Comparison of ENCODE assay signal across 15 cellular contexts in the genomic region with DNA sequence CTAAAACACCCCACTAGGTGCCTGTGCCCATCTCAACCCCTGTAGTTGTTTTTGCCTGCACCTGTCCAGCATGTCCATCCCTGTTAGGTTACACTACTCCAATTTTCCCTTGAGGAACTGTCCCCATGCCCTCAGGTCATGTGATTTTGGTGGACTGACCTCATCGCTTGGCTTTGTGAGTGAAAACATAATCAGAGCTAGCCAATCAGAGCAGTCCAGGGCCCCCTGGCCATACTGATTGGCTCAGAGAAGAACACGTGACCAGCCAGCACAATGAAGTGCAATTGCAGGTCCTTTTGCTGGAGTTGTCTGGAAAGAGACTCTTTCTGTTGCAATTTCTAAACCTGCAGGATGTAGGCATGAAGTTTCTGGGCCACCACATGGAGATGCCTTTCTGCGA.
DNase-seq lines count a peak whose midpoint lies in the region; ATAC-seq and TF ChIP-seq lines count a peak whose summit lies in the region.
"Had no signal": no experiment of that assay in that cellular context is flagged by ENCODE, and none has a peak within 500 bp of the region (broad histone marks: within the 10 kb centered on the region; RNA-seq: fewer than 3 reads in every experiment).

No MANE protein-coding gene starts in this region.

- H3K27me3 ChIP-seq in neural progenitor cell (no peaks in the 10 kb centered on the region), suprapubic skin (no peaks in the 10 kb centered on the region)

- ATAC-seq in WTC11 = no peak; the same call in 1 of the 2 replicates

- DNase-seq in ELF-1 (ENCODE audit: low read depth, low spot score) = peak; percentile 7
- DNase-seq in WTC11 (ENCODE audit: low spot score) = no peak
- no peak for DNase-seq in neural progenitor cell (ENCODE audit: low spot score)
- DNase-seq in NCI-H128 (lab: John Stamatoyannopoulos, UW; ENCODE audit: unreplicated experiment) = no peak
- no peak for DNase-seq in SIG-M5 (lab: John Stamatoyannopoulos, UW)
- no peak for DNase-seq in suprapubic skin (ENCODE audit: low spot score in 2 of 2)
- DNase-seq: ACHN; Caco-2; CD4-positive, alpha-beta T cell; GDM1; IMR-90; KG1 had no signal

- TF ChIP-seq EP300 in suprapubic skin (IDR thresholded peaks at IDR 0.05) = no peak

- no peak overlapping the region for H3K4me2 ChIP-seq in neural progenitor cell

- WGBS in suprapubic skin = 92% methylated on average over 3 of the region's 3 CpGs

- H3K27me3 Mint-ChIP-seq in WTC11 (ENCODE audit: low read depth) = no peaks in the 10 kb centered on the region
- peaks cover 7% of the 10 kb centered on the region for H3K27me3 Mint-ChIP-seq in neural progenitor cell (ENCODE audit: insufficient read depth, low read depth)
- H3K27me3 Mint-ChIP-seq: CD4-positive, alpha-beta T cell had no signal

- peak overlapping the region; percentile 44 for H2AFZ ChIP-seq in neural progenitor cell (replicated peaks)

- POLR2A ChIA-PET in WTC11 (lab: Charles Lee) = no interaction called here

- H3K27ac ChIP-seq in neural progenitor cell (no peak overlapping the region), suprapubic skin (no peak overlapping the region)
- H3K27ac ChIP-seq: C4-2B, HL-60 had no signal

- peaks cover 5% of the 10 kb centered on the region for H3K4me1 ChIP-seq in neural progenitor cell
- H3K4me1 ChIP-seq in suprapubic skin = no peaks in the 10 kb centered on the region
- H3K4me1 ChIP-seq: Caco-2, HAP-1 had no signal

- H3K9me3 ChIP-seq in neural progenitor cell (ENCODE audit: low read depth) (no peaks in the 10 kb centered on the region), suprapubic skin (no peaks in the 10 kb centered on the region)
- H3K9me3 ChIP-seq: Caco-2, HAP-1 had no signal

- H3K9me3 Mint-ChIP-seq in WTC11 (peaks cover 10% of the 10 kb centered on the region; the same call in 1 of the 2 replicates), neural progenitor cell (no peaks in the 10 kb centered on the region)
- H3K9me3 Mint-ChIP-seq: CD4-positive, alpha-beta T cell had no signal

- H3K36me3 ChIP-seq in neural progenitor cell (no peaks in the 10 kb centered on the region), suprapubic skin (no peaks in the 10 kb centered on the region)
- H3K36me3 ChIP-seq: HAP-1 had no signal

- TF ChIP-seq POLR2A in suprapubic skin (IDR thresholded peaks at IDR 0.05) = no peak

- H3K36me3 Mint-ChIP-seq in WTC11 (no peaks in the 10 kb centered on the region), neural progenitor cell (no peaks in the 10 kb centered on the region)

- no peaks in the 10 kb centered on the region for H4K20me1 ChIP-seq in neural progenitor cell (ENCODE audit: low read depth)

- TF ChIP-seq CTCF in WTC11 (IDR thresholded peaks at IDR 0.05) (no peak), neural progenitor cell (IDR thresholded peaks at IDR 0.05) (no peak), suprapubic skin (IDR thresholded peaks at IDR 0.05) (no peak)

- H3K9ac ChIP-seq in neural progenitor cell = no peak overlapping the region

- H3K4me3 ChIP-seq in neural progenitor cell (no peak overlapping the region), suprapubic skin (no peak overlapping the region)
- H3K4me3 ChIP-seq: HAP-1 had no signal

- CTCF ChIA-PET in WTC11 (lab: Charles Lee) = no interaction called here

- H3F3A ChIP-seq in neural progenitor cell (ENCODE audit: low read depth) = no peaks in the 10 kb centered on the region

- H3K4me1 Mint-ChIP-seq in WTC11 = peaks cover 15% of the 10 kb centered on the region
- peaks cover 4% of the 10 kb centered on the region for H3K4me1 Mint-ChIP-seq in neural progenitor cell

- H3K79me2 ChIP-seq in neural progenitor cell (ENCODE audit: low read depth) = no peaks in the 10 kb centered on the region

- H3K4me3 Mint-ChIP-seq in WTC11 (no peak overlapping the region), neural progenitor cell (no peak overlapping the region)
- H3K4me3 Mint-ChIP-seq: CD4-positive, alpha-beta T cell had no signal

- no peak overlapping the region for H3K27ac Mint-ChIP-seq in WTC11
- no peak overlapping the region for H3K27ac Mint-ChIP-seq in neural progenitor cell
- H3K27ac Mint-ChIP-seq: CD4-positive, alpha-beta T cell had no signal

TF ChIP-seq in WTC11, 78 proteins besides CTCF, POLR2A, EP300 and RAD21:
- TF ChIP-seq ZNF396 (CRISPR knock-in tag; IDR thresholded peaks at IDR 0.05; ENCODE audit: borderline replicate concordance) (no peak), GRHL2 (CRISPR knock-in tag; IDR thresholded peaks at IDR 0.05; ENCODE audit: insufficient replicate concordance, severe bottlenecking) (no peak), GTF2I (CRISPR knock-in tag; conservative IDR thresholded peaks at IDR 0.05) (no peak), SMAD4 (CRISPR knock-in tag; IDR thresholded peaks at IDR 0.05) (no peak)
- TF ChIP-seq, protein P1, sequence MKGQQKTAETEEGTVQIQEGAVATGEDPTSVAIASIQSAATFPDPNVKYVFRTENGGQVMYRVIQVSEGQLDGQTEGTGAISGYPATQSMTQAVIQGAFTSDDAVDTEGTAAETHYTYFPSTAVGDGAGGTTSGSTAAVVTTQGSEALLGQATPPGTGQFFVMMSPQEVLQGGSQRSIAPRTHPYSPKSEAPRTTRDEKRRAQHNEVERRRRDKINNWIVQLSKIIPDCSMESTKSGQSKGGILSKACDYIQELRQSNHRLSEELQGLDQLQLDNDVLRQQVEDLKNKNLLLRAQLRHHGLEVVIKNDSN (CRISPR knock-in tag; IDR thresholded peaks at IDR 0.05) = no peak
- TF ChIP-seq, protein P2, sequence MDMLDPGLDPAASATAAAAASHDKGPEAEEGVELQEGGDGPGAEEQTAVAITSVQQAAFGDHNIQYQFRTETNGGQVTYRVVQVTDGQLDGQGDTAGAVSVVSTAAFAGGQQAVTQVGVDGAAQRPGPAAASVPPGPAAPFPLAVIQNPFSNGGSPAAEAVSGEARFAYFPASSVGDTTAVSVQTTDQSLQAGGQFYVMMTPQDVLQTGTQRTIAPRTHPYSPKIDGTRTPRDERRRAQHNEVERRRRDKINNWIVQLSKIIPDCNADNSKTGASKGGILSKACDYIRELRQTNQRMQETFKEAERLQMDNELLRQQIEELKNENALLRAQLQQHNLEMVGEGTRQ (CRISPR knock-in tag; IDR thresholded peaks at IDR 0.05) = peak; percentile 35; the same call in 1 of the 2 replicates
- TF ChIP-seq, protein P3, sequence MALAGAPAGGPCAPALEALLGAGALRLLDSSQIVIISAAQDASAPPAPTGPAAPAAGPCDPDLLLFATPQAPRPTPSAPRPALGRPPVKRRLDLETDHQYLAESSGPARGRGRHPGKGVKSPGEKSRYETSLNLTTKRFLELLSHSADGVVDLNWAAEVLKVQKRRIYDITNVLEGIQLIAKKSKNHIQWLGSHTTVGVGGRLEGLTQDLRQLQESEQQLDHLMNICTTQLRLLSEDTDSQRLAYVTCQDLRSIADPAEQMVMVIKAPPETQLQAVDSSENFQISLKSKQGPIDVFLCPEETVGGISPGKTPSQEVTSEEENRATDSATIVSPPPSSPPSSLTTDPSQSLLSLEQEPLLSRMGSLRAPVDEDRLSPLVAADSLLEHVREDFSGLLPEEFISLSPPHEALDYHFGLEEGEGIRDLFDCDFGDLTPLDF (CRISPR knock-in tag; IDR thresholded peaks at IDR 0.05) = no peak
- TF ChIP-seq, protein P4, sequence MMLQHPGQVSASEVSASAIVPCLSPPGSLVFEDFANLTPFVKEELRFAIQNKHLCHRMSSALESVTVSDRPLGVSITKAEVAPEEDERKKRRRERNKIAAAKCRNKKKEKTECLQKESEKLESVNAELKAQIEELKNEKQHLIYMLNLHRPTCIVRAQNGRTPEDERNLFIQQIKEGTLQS (CRISPR knock-in tag; conservative IDR thresholded peaks at IDR 0.05) = no peak
